8 cellular contexts compared by ENCODE assay signal in genomic region chr19:33819875-33820781, GRCh38. TPM values are rescaled to one million over a fixed set of nuclear protein-coding genes. Genes with fewer than 3 reads are reported as not detected.
DNase-seq lines count a peak whose midpoint lies in the region; ATAC-seq lines count a peak whose summit lies in the region.

No MANE protein-coding gene starts in this region.

- ATAC-seq in HG03354 (IDR thresholded peaks at IDR 0.05; ENCODE audit: poor library complexity, severe bottlenecking, unreplicated experiment): no peak

- peak; percentile 76 for DNase-seq in ELR (ENCODE audit: low read depth)
- peak; percentile 75 for DNase-seq in M059J (ENCODE audit: low read depth)
- DNase-seq in activated CD4-positive, alpha-beta T cell treated with anti-CD3 and anti-CD28 coated beads for 48 hours: peak; percentile 76
- DNase-seq in ecto neural progenitor cell (ENCODE audit: low spot score): peak; percentile 83
- DNase-seq in lung microvascular endothelial cell (ENCODE audit: low read depth in 2 of 2): peak; percentile 45 to 77
- peak; percentile 43 to 54 for DNase-seq in stimulated activated CD8-positive, alpha-beta memory T cell treated with anti-CD3 and anti-CD28 coated beads, Interleukin-15, amount 100 ng/mL, for 48 hours (ENCODE audit: low read depth in 2 of 2)
- no peak for DNase-seq in SHP77 treated with DMSO at 0.1 percent for 48 hours (lab: John Stamatoyannopoulos, UW)

RNA-seq across cellular contexts. Expression of gene KCTD15, which starts 23.5 kb away (rescaled TPM):
- total RNA-seq in M059J (2014; rRNA removed; shearing (Covaris generic)): 26.6 and 29.0 TPM in 2 replicates
- 16.7 and 21.4 TPM in 2 replicates for total RNA-seq in lung microvascular endothelial cell
